Comparison of ENCODE assay signal across 19 cellular contexts in genomic region chr12:25248732-25249131, GRCh38. TPM values are rescaled to one million over a fixed set of nuclear protein-coding genes. Genes with fewer than 3 reads are reported as not detected.
DNase-seq lines count a peak whose midpoint lies in the region; ATAC-seq, FAIRE-seq and TF ChIP-seq lines count a peak whose summit lies in the region.
"Had no signal": no experiment of that assay in that cellular context is flagged by ENCODE, and none has a peak within 500 bp of the region (broad histone marks: within the 10 kb centered on the region; RNA-seq: fewer than 3 reads in every experiment).

No MANE protein-coding gene starts in this region.

- no peak for TF ChIP-seq CTCF in OCI-LY7 (conservative IDR thresholded peaks at IDR 0.05; ENCODE audit: low read length)
- no peak for TF ChIP-seq CTCF in progenitor cell of endocrine pancreas (IDR thresholded peaks at IDR 0.05; ENCODE audit: unreplicated experiment)

- intact Hi-C loops in activated naive CD4-positive, alpha-beta T cell treated with anti-CD3 and anti-CD28 coated beads for 36 hours (cut with micrococcal nuclease), result no loop called here
- intact Hi-C loops in OCI-LY7 (cut with micrococcal nuclease; ENCODE audit: unreplicated experiment), result no loop called here

- POLR2A ChIA-PET in OCI-LY7 (lab: Charles Lee), result interaction anchor here (0.7 to 1.2 kb wide), 3 partner anchors 14 to 91 kb away, joined by 3 to 4 read pairs (median 3); no protein-coding TSS in a partner anchor

- no peak overlapping the region for H3K27ac Mint-ChIP-seq in activated naive CD4-positive, alpha-beta T cell treated with anti-CD3 and anti-CD28 coated beads for 36 hours
- peak overlapping the region; percentile 95 to 96 for H3K27ac Mint-ChIP-seq in effector memory CD8-positive, alpha-beta T cell
- H3K27ac Mint-ChIP-seq in progenitor cell of endocrine pancreas, result peak overlapping the region; percentile 97

- peak overlapping the region; percentile 99 for H3K4me3 ChIP-seq in OCI-LY7 (ENCODE audit: low read depth, low read length, poor library complexity, severe bottlenecking)
- H3K4me3 ChIP-seq: SJCRH30, thyroid gland had no signal

- no peaks in the 10 kb centered on the region for H3K9me3 Mint-ChIP-seq in activated naive CD4-positive, alpha-beta T cell treated with anti-CD3 and anti-CD28 coated beads for 36 hours
- no peaks in the 10 kb centered on the region for H3K9me3 Mint-ChIP-seq in effector memory CD8-positive, alpha-beta T cell
- H3K9me3 Mint-ChIP-seq in progenitor cell of endocrine pancreas (ENCODE audit: low read depth), result peaks cover 10% of the 10 kb centered on the region

- H3K79me2 ChIP-seq in OCI-LY7 (ENCODE audit: insufficient read depth, low read depth, low read length), result peaks cover 63% of the 10 kb centered on the region

- peaks cover 16% of the 10 kb centered on the region; the same call in 1 of the 2 replicates for H4K20me1 ChIP-seq in OCI-LY7 (ENCODE audit: insufficient read depth, low read length)

- peaks cover 21% of the 10 kb centered on the region for H3K36me3 Mint-ChIP-seq in activated naive CD4-positive, alpha-beta T cell treated with anti-CD3 and anti-CD28 coated beads for 36 hours (ENCODE audit: low read depth)
- peaks cover 36% of the 10 kb centered on the region for H3K36me3 Mint-ChIP-seq in effector memory CD8-positive, alpha-beta T cell (ENCODE audit: insufficient read depth)
- peaks cover 29% of the 10 kb centered on the region for H3K36me3 Mint-ChIP-seq in progenitor cell of endocrine pancreas (ENCODE audit: insufficient read depth)

- peaks cover 43% of the 10 kb centered on the region for H3K4me1 ChIP-seq in OCI-LY7 (ENCODE audit: insufficient read depth, low read length, poor library complexity, severe bottlenecking)

- no peak for DNase-seq in activated naive CD4-positive, alpha-beta T cell treated with anti-CD3 and anti-CD28 coated beads for 36 hours
- DNase-seq in activated naive CD4-positive, alpha-beta T cell treated with anti-CD3 and anti-CD28 coated beads, Interleukin-2, amount 50 U/mL, for 16 hours, result no peak
- no peak for DNase-seq in OCI-LY7 (ENCODE audit: low spot score)
- no peak for DNase-seq in effector memory CD8-positive, alpha-beta T cell
- no peak for DNase-seq in progenitor cell of endocrine pancreas (ENCODE audit: low spot score, unreplicated experiment)
- DNase-seq in left lobe of liver (ENCODE audit: low spot score), result no peak
- no peak for DNase-seq in GM19239 (ENCODE audit: insufficient read length, low spot score)
- DNase-seq: activated CD4-positive, CD25-positive, alpha-beta regulatory T cell; activated effector memory CD4-positive, alpha-beta T cell treated with anti-CD3 and anti-CD28 coated beads, Interleukin-2, amount 50 U/mL, for 16 hours; DMS79; effector CD8-positive, alpha-beta T cell; mesenchymal stem cell; MV-4-11; SJCRH30; thyroid gland had no signal

- H3K9me2 ChIP-seq in OCI-LY7 (ENCODE audit: insufficient read depth, low read length), result no peaks in the 10 kb centered on the region

- BruUV-seq in OCI-LY7 (replicated peaks; lab: Mats Ljungman, UMichigan), result no TSS peak

- H3K9me3 ChIP-seq in OCI-LY7 (ENCODE audit: low read length), result no peaks in the 10 kb centered on the region
- H3K9me3 ChIP-seq: SJCRH30, thyroid gland had no signal

- no peak for FAIRE-seq in GM19239 (lab: Jason Lieb, UNC)

- no peak for ATAC-seq in effector memory CD8-positive, alpha-beta T cell (replicated peaks)
- ATAC-seq in left lobe of liver, result no peak
- no peak for ATAC-seq in HG03469 (IDR thresholded peaks at IDR 0.05; ENCODE audit: unreplicated experiment)

- peaks cover 36% of the 10 kb centered on the region for H3K36me3 ChIP-seq in OCI-LY7 (ENCODE audit: insufficient read depth, low read length)
- H3K36me3 ChIP-seq: thyroid gland had no signal

- no peak overlapping the region for H3K27ac ChIP-seq in OCI-LY7 (ENCODE audit: low read depth, low read length, poor library complexity, severe bottlenecking)
- H3K27ac ChIP-seq: parathyroid adenoma, SJCRH30, thyroid gland had no signal

- H3K4me3 Mint-ChIP-seq in activated naive CD4-positive, alpha-beta T cell treated with anti-CD3 and anti-CD28 coated beads for 36 hours, result peak overlapping the region; percentile 21
- H3K4me3 Mint-ChIP-seq in effector memory CD8-positive, alpha-beta T cell, result peak overlapping the region; percentile 88 to 91
- peak overlapping the region; percentile 96 for H3K4me3 Mint-ChIP-seq in progenitor cell of endocrine pancreas (ENCODE audit: low read depth)

- H3K4me2 ChIP-seq in OCI-LY7 (ENCODE audit: low read length), result peak overlapping the region; percentile 93

- H3K4me1 Mint-ChIP-seq in activated naive CD4-positive, alpha-beta T cell treated with anti-CD3 and anti-CD28 coated beads for 36 hours (ENCODE audit: low read depth), result peaks cover 63% of the 10 kb centered on the region
- peaks cover 25 to 37% of the 10 kb centered on the region in 2 donors for H3K4me1 Mint-ChIP-seq in effector memory CD8-positive, alpha-beta T cell (ENCODE audit: low read depth in 2 of 2)
- H3K4me1 Mint-ChIP-seq in progenitor cell of endocrine pancreas (ENCODE audit: low read depth), result peaks cover 37% of the 10 kb centered on the region

- no peak overlapping the region for H2AFZ ChIP-seq in OCI-LY7 (ENCODE audit: low read length)
- H2AFZ ChIP-seq: parathyroid adenoma had no signal

- CTCF ChIA-PET in activated naive CD4-positive, alpha-beta T cell treated with anti-CD3 and anti-CD28 coated beads for 36 hours (lab: Charles Lee), result interaction anchor here (0.6 to 0.9 kb wide), 5 partner anchors 11 to 136 kb away, joined by 3 to 4 read pairs (median 3); no protein-coding TSS in a partner anchor
- CTCF ChIA-PET in OCI-LY7 (lab: Charles Lee; ENCODE audit: unreplicated experiment), result no interaction called here

- H3K27me3 Mint-ChIP-seq in activated naive CD4-positive, alpha-beta T cell treated with anti-CD3 and anti-CD28 coated beads for 36 hours (ENCODE audit: low read depth), result no peaks in the 10 kb centered on the region
- no peaks in the 10 kb centered on the region for H3K27me3 Mint-ChIP-seq in effector memory CD8-positive, alpha-beta T cell
- H3K27me3 Mint-ChIP-seq in progenitor cell of endocrine pancreas, result peaks cover 19% of the 10 kb centered on the region

RNA-seq across cellular contexts. Expression of gene KRAS, which starts 2.0 kb away (rescaled TPM):
- total RNA-seq in activated naive CD4-positive, alpha-beta T cell treated with anti-CD3 and anti-CD28 coated beads for 36 hours, result 10 to 100 TPM; 18.9 to 20.6 TPM
- total RNA-seq in OCI-LY7 (2014; rRNA removed; shearing (Covaris generic)), result 8.6 and 14.7 TPM in 2 replicates
- total RNA-seq in OCI-LY7 (2022) (33.2 and 39.1 TPM in 2 replicates), progenitor cell of endocrine pancreas (87.7 and 88.8 TPM in 2 replicates), left lobe of liver (10.2 TPM)

RNA-seq across cellular contexts. Expression of gene ETFRF1, which starts 53.7 kb away (rescaled TPM):
- total RNA-seq in activated naive CD4-positive, alpha-beta T cell treated with anti-CD3 and anti-CD28 coated beads for 36 hours, result 10 to 100 TPM; 11.4 to 13.1 TPM
- 2.8 and 8.5 TPM in 2 replicates for total RNA-seq in OCI-LY7 (2014; rRNA removed; shearing (Covaris generic))
- total RNA-seq in OCI-LY7 (2022) (11.4 and 13.0 TPM in 2 replicates), progenitor cell of endocrine pancreas (23.1 and 26.8 TPM in 2 replicates), left lobe of liver (23.5 TPM)

RNA-seq across cellular contexts. Expression of gene DNAI7, which starts 53.8 kb away (rescaled TPM):
- total RNA-seq in activated naive CD4-positive, alpha-beta T cell treated with anti-CD3 and anti-CD28 coated beads for 36 hours, result under 1 TPM; 0.10 to 0.35 TPM
- total RNA-seq in OCI-LY7 (2014; rRNA removed; shearing (Covaris generic)), result not detected in 2 replicates
- total RNA-seq in OCI-LY7 (2022) (not detected in 2 replicates), progenitor cell of endocrine pancreas (3.1 and 3.3 TPM in 2 replicates), left lobe of liver (not detected)
- total RNA-seq: fibroblast of villous mesenchyme, HT1080, SJCRH30 had no signal

Comparison
In these comparisons a context has a peak if more than half of its experiments do, and no peak if none do; other contexts are left out.
1. H3K4me3 Mint-ChIP-seq: peak in every context shown above with its lines; median percentile 96 in progenitor cell of endocrine pancreas; 90 in effector memory CD8-positive, alpha-beta T cell; 21 in activated naive CD4-positive, alpha-beta T cell treated with anti-CD3 and anti-CD28 coated beads for 36 hours.